In genomic region chr12:33588082-33588712, GRCh38 we compare ENCODE assay signal across 9 cellular contexts.
DNase-seq lines count a peak whose midpoint lies in the region; ATAC-seq, FAIRE-seq and TF ChIP-seq lines count a peak whose summit lies in the region.
"Had no signal": no experiment of that assay in that cellular context is flagged by ENCODE, and none has a peak within 500 bp of the region (broad histone marks: within the 10 kb centered on the region; RNA-seq: fewer than 3 reads in every experiment).

No MANE protein-coding gene starts in this region.

- H3K27ac ChIP-seq in hepatocyte = peak overlapping the region; percentile 17
- H3K27ac ChIP-seq in kidney (ENCODE audit: low read depth in 2 of 2, low read length in 2 of 2) = no peak overlapping the region
- H3K27ac ChIP-seq: body of pancreas had no signal

- 61% methylated on average over 3 of the region's 3 CpGs for WGBS in hepatocyte (ENCODE audit: low lambda C conversion rate, missing lambda C conversion rate)

- TF ChIP-seq POLR2A in GM12892 (IDR thresholded peaks at IDR 0.05; ENCODE audit: low read depth, low read length) = no peak

- FAIRE-seq in GM12892 (lab: Jason Lieb, UNC) (no peak), kidney (lab: Jason Lieb, UNC) (no peak)

- peak; percentile 98 for ATAC-seq in GM18498 (IDR thresholded peaks at IDR 0.05; ENCODE audit: unreplicated experiment)
- peak; percentile 82 for ATAC-seq in HG02970 (IDR thresholded peaks at IDR 0.05; ENCODE audit: low FRiP score, unreplicated experiment)
- no peak for ATAC-seq in GM21526 (IDR thresholded peaks at IDR 0.05; ENCODE audit: low FRiP score, unreplicated experiment)
- ATAC-seq: body of pancreas had no signal

- H3K36me3 ChIP-seq in hepatocyte (replicated peaks; ENCODE audit: insufficient read depth, low read depth) = no peaks in the 10 kb centered on the region
- H3K36me3 ChIP-seq in kidney (ENCODE audit: control insufficient read depth in 1 of 2, insufficient read depth in 2 of 2, low read length in 2 of 2) = no peaks in the 10 kb centered on the region

- no peaks in the 10 kb centered on the region for H3K79me2 ChIP-seq in hepatocyte

- H3K4me1 ChIP-seq in hepatocyte (ENCODE audit: insufficient read depth) (peaks cover 7% of the 10 kb centered on the region), kidney (ENCODE audit: control insufficient read depth in 1 of 2, insufficient read depth in 1 of 2, low read depth in 1 of 2, low read length in 2 of 2) (no peaks in the 10 kb centered on the region)
- H3K4me1 ChIP-seq: body of pancreas had no signal

- peak; percentile 99 for DNase-seq in OCI-M1 (lab: John Stamatoyannopoulos, UW)
- DNase-seq in hepatocyte (ENCODE audit: low spot score) = peak; percentile 39
- DNase-seq in GM12892 (ENCODE audit: insufficient read length) = no peak
- DNase-seq in kidney = no peak
- DNase-seq in stimulated activated CD4-positive, alpha-beta T cell treated with anti-CD3 and anti-CD28 coated beads, Interleukin-4, amount 100 ng/mL, for 4 hours = no peak

- H3K27me3 ChIP-seq in hepatocyte = no peaks in the 10 kb centered on the region
- H3K27me3 ChIP-seq: body of pancreas had no signal

- no peak overlapping the region for H3K9ac ChIP-seq in kidney (ENCODE audit: low read length in 2 of 2)

- no peaks in the 10 kb centered on the region for H3K9me3 ChIP-seq in hepatocyte (ENCODE audit: low read depth)
- H3K9me3 ChIP-seq in kidney (ENCODE audit: control insufficient read depth in 1 of 2, low read length in 2 of 2) = no peaks in the 10 kb centered on the region
- H3K9me3 ChIP-seq: body of pancreas had no signal

- H3K4me3 ChIP-seq in hepatocyte (no peak overlapping the region), kidney (ENCODE audit: low read length in 2 of 2) (no peak overlapping the region)
- H3K4me3 ChIP-seq: body of pancreas had no signal

- no peaks in the 10 kb centered on the region for H4K20me1 ChIP-seq in hepatocyte (ENCODE audit: insufficient read depth, poor library complexity, severe bottlenecking)

- H3K4me2 ChIP-seq in hepatocyte = peak overlapping the region; percentile 11

- no peak overlapping the region for H2AFZ ChIP-seq in hepatocyte

- intact Hi-C loops in kidney (cut with DNase I) = no loop called here

- H3K9me2 ChIP-seq in hepatocyte (replicated peaks; ENCODE audit: insufficient read depth) = no peaks in the 10 kb centered on the region

- TF ChIP-seq CTCF in hepatocyte (IDR thresholded peaks at IDR 0.05; ENCODE audit: poor library complexity) = no peak
- no peak for TF ChIP-seq CTCF in kidney (IDR thresholded peaks at IDR 0.05; ENCODE audit: borderline replicate concordance, extremely low read depth, insufficient read depth)

Comparison
In these comparisons a context has a peak if more than half of its experiments do, and no peak if none do; other contexts are left out.
1. DNase-seq: peak in OCI-M1 (single experiment) and hepatocyte (single experiment); none in GM12892 (single experiment), kidney (single experiment) and stimulated activated CD4-positive, alpha-beta T cell treated with anti-CD3 and anti-CD28 coated beads, Interleukin-4, amount 100 ng/mL, for 4 hours (0 of 2).